In genomic region chr11:86753376-86753775, GRCh38 we compare ENCODE assay signal across 1 cellular context.
TF ChIP-seq lines count a peak whose summit lies in the region.

No MANE protein-coding gene starts in this region.

TF ChIP-seq in IMR-90, 13 proteins besides CTCF, POLR2A, EP300 and RAD21:
- no peak for TF ChIP-seq CHD1 (IDR thresholded peaks at IDR 0.05; ENCODE audit: low read depth, low read length)
- no peak for TF ChIP-seq RCOR1 (IDR thresholded peaks at IDR 0.05; ENCODE audit: insufficient replicate concordance, low read length)
- no peak for TF ChIP-seq BHLHE40 (IDR thresholded peaks at IDR 0.05; ENCODE audit: low read depth, low read length)
- no peak for TF ChIP-seq NFE2L2 (IDR thresholded peaks at IDR 0.05; ENCODE audit: low read depth, low read length)
TF ChIP-seq in IMR-90: peak in this region for 0.
